18 cellular contexts compared by ENCODE assay signal in genomic region chrX:17627026-17627425, GRCh38.
A peak's percentile ranks its signal among the peaks of the same experiment; 100 is the strongest.
DNase-seq lines count a peak whose midpoint lies in the region; ATAC-seq, FAIRE-seq and TF ChIP-seq lines count a peak whose summit lies in the region.
"Had no signal": no experiment of that assay in that cellular context is flagged by ENCODE, and none has a peak within 500 bp of the region (broad histone marks: within the 10 kb centered on the region; RNA-seq: fewer than 3 reads in every experiment).

No MANE protein-coding gene starts in this region.

- no peak overlapping the region for H2AK5ac ChIP-seq in trophoblast cell (ENCODE audit: low read length)

- POLR2A ChIA-PET in endothelial cell of umbilical vein (lab: Charles Lee), result no interaction called here

- TF ChIP-seq CTCF in endothelial cell of umbilical vein (IDR thresholded peaks at IDR 0.05; ENCODE audit: extremely low read depth in 1 of 2, insufficient read depth in 1 of 2, low read depth in 1 of 2, low read length in 2 of 2) (no peak), suprapubic skin (IDR thresholded peaks at IDR 0.05) (no peak)

- H2BK12ac ChIP-seq in trophoblast cell (ENCODE audit: low read length), result no peak overlapping the region

- CTCF ChIA-PET in endothelial cell of umbilical vein (lab: Charles Lee), result interaction anchor here (1.1 kb wide), 1 partner anchor 36 kb away, joined by 8 read pairs; no protein-coding TSS in a partner anchor

- H3K4me1 ChIP-seq in endothelial cell of umbilical vein (ENCODE audit: control insufficient read depth, extremely low read depth, insufficient read depth, low read length), result peaks cover 38% of the 10 kb centered on the region
- no peaks in the 10 kb centered on the region for H3K4me1 ChIP-seq in trophoblast cell (ENCODE audit: control insufficient read depth in 1 of 2, insufficient read depth in 2 of 2, low read length in 2 of 2)
- H3K4me1 ChIP-seq in suprapubic skin, result no peaks in the 10 kb centered on the region

- no peak for ATAC-seq in GM21825 (IDR thresholded peaks at IDR 0.05; ENCODE audit: unreplicated experiment)

- no peak overlapping the region for H3K23ac ChIP-seq in trophoblast cell (ENCODE audit: low read length)

- H4K8ac ChIP-seq in trophoblast cell (ENCODE audit: low read depth, low read length), result no peak overlapping the region

- H3K79me1 ChIP-seq in trophoblast cell (ENCODE audit: low read length), result no peaks in the 10 kb centered on the region

- H3K9me3 ChIP-seq in endothelial cell of umbilical vein (replicated peaks; ENCODE audit: control insufficient read depth, insufficient read depth, low read length) (no peaks in the 10 kb centered on the region), trophoblast cell (ENCODE audit: insufficient read depth, low read depth, low read length) (no peaks in the 10 kb centered on the region), suprapubic skin (no peaks in the 10 kb centered on the region)

- H2BK5ac ChIP-seq in trophoblast cell (ENCODE audit: low read depth, low read length, poor library complexity), result no peak overlapping the region

- no peak overlapping the region for H3K9ac ChIP-seq in endothelial cell of umbilical vein (replicated peaks; ENCODE audit: extremely low read depth, insufficient read depth, low read length)
- H3K9ac ChIP-seq in trophoblast cell (ENCODE audit: low read length), result no peak overlapping the region
- H3K9ac ChIP-seq: GM23248 had no signal

- H3K27ac ChIP-seq in endothelial cell of umbilical vein (ENCODE audit: insufficient read depth, low read depth, low read length), result no peak overlapping the region
- no peak overlapping the region for H3K27ac ChIP-seq in trophoblast cell (ENCODE audit: low read depth, low read length)
- no peak overlapping the region for H3K27ac ChIP-seq in suprapubic skin
- H3K27ac ChIP-seq: GM23248 had no signal

- no peak overlapping the region for H4K91ac ChIP-seq in trophoblast cell (ENCODE audit: low read depth, low read length)

- H3K9me1 ChIP-seq in endothelial cell of umbilical vein (replicated peaks; ENCODE audit: control insufficient read depth, extremely low read depth, insufficient read depth, low read length), result no peaks in the 10 kb centered on the region

- no peaks in the 10 kb centered on the region for H4K20me1 ChIP-seq in endothelial cell of umbilical vein (replicated peaks; ENCODE audit: control insufficient read depth, extremely low read depth, insufficient read depth, low read length)

- no peak for TF ChIP-seq POLR2A in endothelial cell of umbilical vein (IDR thresholded peaks at IDR 0.05; ENCODE audit: low read depth, low read length)
- TF ChIP-seq POLR2A in suprapubic skin (IDR thresholded peaks at IDR 0.05), result no peak

- no peaks in the 10 kb centered on the region for H3K27me3 ChIP-seq in endothelial cell of umbilical vein (ENCODE audit: control insufficient read depth in 2 of 2, insufficient read depth in 2 of 2, low read length in 2 of 2)
- no peaks in the 10 kb centered on the region for H3K27me3 ChIP-seq in trophoblast cell (ENCODE audit: insufficient read depth, low read length)
- H3K27me3 ChIP-seq in suprapubic skin, result no peaks in the 10 kb centered on the region

- TF ChIP-seq EP300 in suprapubic skin (IDR thresholded peaks at IDR 0.05), result no peak

- H3K36me3 ChIP-seq in endothelial cell of umbilical vein (ENCODE audit: control insufficient read depth in 2 of 2, extremely low read depth in 1 of 2, insufficient read depth in 2 of 2, low read length in 2 of 2), result no peaks in the 10 kb centered on the region
- H3K36me3 ChIP-seq in trophoblast cell (ENCODE audit: control insufficient read depth in 1 of 2, insufficient read depth in 2 of 2, low read length in 2 of 2), result no peaks in the 10 kb centered on the region
- H3K36me3 ChIP-seq in suprapubic skin, result no peaks in the 10 kb centered on the region

- peak; percentile 50 for DNase-seq in astrocyte of the hippocampus (ENCODE audit: low read depth, low spot score)
- peak; percentile 71 for DNase-seq in endothelial cell of umbilical vein (ENCODE audit: low read depth, low spot score)
- peak; percentile 5 to 63 for DNase-seq in trophoblast cell
- DNase-seq in superior temporal gyrus (ENCODE audit: extremely low spot score), result no peak
- DNase-seq in suprapubic skin (ENCODE audit: low spot score in 2 of 2), result no peak
- no peak for DNase-seq in DMS53 treated with DMSO at 0.1 percent for 48 hours (lab: John Stamatoyannopoulos, UW; ENCODE audit: unreplicated experiment)
- DNase-seq: C1 segment of cervical spinal cord; Calu3; CD4-positive, alpha-beta memory T cell; COR-L47; DMS53; DND-41; GM23248; H7; HCEC 1CT had no signal

- peak; percentile 82 for FAIRE-seq in endothelial cell of umbilical vein (lab: Jason Lieb, UNC)
- FAIRE-seq: G401.6, GM12892 had no signal

- no CpG with 5 or more reads among the region's 1 CpG for WGBS in trophoblast cell (ENCODE audit: extremely low coverage, insufficient coverage, insufficient read length)
- WGBS in suprapubic skin, result 85% methylated on average over 1 of the region's 1 CpG

- H3K4me3 ChIP-seq in endothelial cell of umbilical vein (replicated peaks in 1 of 3; ENCODE audit: insufficient read depth in 1 of 3, low read depth in 1 of 3, low read length in 3 of 3) (no peak overlapping the region), trophoblast cell (ENCODE audit: low read depth, low read length) (no peak overlapping the region), suprapubic skin (no peak overlapping the region)
- H3K4me3 ChIP-seq: GM23248 had no signal

- no peak overlapping the region for H4K12ac ChIP-seq in trophoblast cell (ENCODE audit: low read depth, low read length)

- H3K79me2 ChIP-seq in endothelial cell of umbilical vein (ENCODE audit: control insufficient read depth, insufficient read depth, low read length), result no peaks in the 10 kb centered on the region
- H3K79me2 ChIP-seq in trophoblast cell (ENCODE audit: control insufficient read depth, insufficient read depth, low read length, poor library complexity), result no peaks in the 10 kb centered on the region

- H2BK120ac ChIP-seq in trophoblast cell (ENCODE audit: insufficient read depth, low read length, poor library complexity), result no peak overlapping the region

- BruUV-seq in endothelial cell of umbilical vein (replicated peaks; lab: Mats Ljungman, UMichigan), result no TSS peak

- intact Hi-C loops in endothelial cell of umbilical vein (cut with micrococcal nuclease), result no loop called here

- H3K4me2 ChIP-seq in endothelial cell of umbilical vein (ENCODE audit: insufficient read depth, low read length) (no peak overlapping the region), trophoblast cell (ENCODE audit: low read length) (no peak overlapping the region)

- H2AFZ ChIP-seq in endothelial cell of umbilical vein (ENCODE audit: low read depth, low read length), result no peak overlapping the region
- H2AFZ ChIP-seq in trophoblast cell (ENCODE audit: insufficient read depth, low read length, poor library complexity), result no peak overlapping the region
- H2AFZ ChIP-seq: GM23248 had no signal

- no peak overlapping the region for H3K18ac ChIP-seq in trophoblast cell (ENCODE audit: low read length)

- dilution Hi-C loops in endothelial cell of umbilical vein (cut with MboI; ENCODE audit: extremely low pct_ligation_motif_present, low sequenced_read_pairs), result no loop called here

- no peak overlapping the region for H3K4ac ChIP-seq in trophoblast cell (ENCODE audit: low read depth, low read length)

- H3K14ac ChIP-seq in trophoblast cell (ENCODE audit: low read length), result no peak overlapping the region

TF ChIP-seq in endothelial cell of umbilical vein, 7 proteins besides CTCF, POLR2A, EP300 and RAD21:
- TF ChIP-seq MAX (IDR thresholded peaks at IDR 0.05; ENCODE audit: insufficient read depth, insufficient read length) (no peak), EZH2 (IDR thresholded peaks at IDR 0.05; ENCODE audit: borderline replicate concordance, low read depth, low read length, severe bottlenecking) (no peak), FOS (IDR thresholded peaks at IDR 0.05; ENCODE audit: borderline replicate concordance, insufficient read depth, low read length) (no peak), JUN (IDR thresholded peaks at IDR 0.05; ENCODE audit: borderline replicate concordance, insufficient read depth, insufficient read length, low read depth) (peak; percentile 37)

Comparison
In these comparisons a context has a peak if more than half of its experiments do, and no peak if none do; other contexts are left out.
1. DNase-seq: peak in astrocyte of the hippocampus (single experiment), endothelial cell of umbilical vein (single experiment) and trophoblast cell (2 of 2); none in superior temporal gyrus (single experiment), suprapubic skin (0 of 2) and DMS53 treated with DMSO at 0.1 percent for 48 hours (single experiment).